ENCODE assay signal across 27 cellular contexts in genomic region chr12:132257206-132257954, GRCh38.
"Had no signal": no experiment of that assay in that cellular context is flagged by ENCODE, and none has a peak within 500 bp of the region (broad histone marks: within the 10 kb centered on the region; RNA-seq: fewer than 3 reads in every experiment).

No MANE protein-coding gene starts in this region.

- FAIRE-seq: endometrium, keratinocyte, urothelium cell line had no signal

- H3K4me2 ChIP-seq: neural progenitor cell, smooth muscle cell had no signal

- H3K9me3 Mint-ChIP-seq: effector memory CD8-positive, alpha-beta T cell; memory B cell; nephron had no signal

- H3K4me3 ChIP-seq: cardiac muscle cell, esophagus squamous epithelium, lung, neural progenitor cell, prostate gland, smooth muscle cell, thoracic aorta, tibial nerve, upper lobe of left lung had no signal

- H3K9me3 ChIP-seq: esophagus squamous epithelium, prostate gland, thoracic aorta, tibial nerve, upper lobe of left lung had no signal

- H2AFZ ChIP-seq: neural progenitor cell had no signal

- H3K36me3 ChIP-seq: cardiac muscle cell, esophagus squamous epithelium, neural progenitor cell, prostate gland, thoracic aorta, tibial nerve, upper lobe of left lung had no signal

- ATAC-seq: effector memory CD8-positive, alpha-beta T cell; sciatic nerve had no signal

- H3K27ac ChIP-seq: cardiac muscle cell, esophagus squamous epithelium, neural progenitor cell, prostate gland, thoracic aorta, tibial nerve, upper lobe of left lung had no signal

- H3K9ac ChIP-seq: neural progenitor cell had no signal

- H3K27me3 ChIP-seq: cardiac muscle cell, upper lobe of left lung had no signal

- H3K4me3 Mint-ChIP-seq: effector memory CD8-positive, alpha-beta T cell; memory B cell; nephron; neural progenitor cell had no signal

- H3K36me3 Mint-ChIP-seq: memory B cell, neural progenitor cell had no signal

- DNase-seq: cortex of kidney; effector memory CD8-positive, alpha-beta T cell; erythroblast; esophagus squamous epithelium; foreskin melanocyte; glutamatergic neuron; hypothalamus; nucleus accumbens; stimulated activated CD4-positive, alpha-beta T cell treated with anti-CD3 and anti-CD28 coated beads, Interleukin-12 subunit alpha, Interleukin-12 subunit beta, amount 100 ng/mL, for 4 hours; stimulated activated CD4-positive, alpha-beta T cell treated with anti-CD3 and anti-CD28 coated beads, Interleukin-1b, Interleukin-23, amount 100 ng/mL, for 48 hours; stimulated activated CD4-positive, alpha-beta T cell treated with anti-CD3 and anti-CD28 coated beads, Interleukin-4, amount 100 ng/mL, for 1 hour; stimulated activated CD8-positive, alpha-beta memory T cell treated with anti-CD3 and anti-CD28 coated beads, Interleukin-4, amount 100 ng/mL, for 48 hours; stimulated activated naive CD4-positive, alpha-beta T cell treated with Interleukin-2 at 50 U/mL for 16 hours had no signal

- H3K27ac Mint-ChIP-seq: effector memory CD8-positive, alpha-beta T cell; memory B cell; nephron; neural progenitor cell had no signal

- H3K4me1 ChIP-seq: esophagus squamous epithelium, neural progenitor cell, prostate gland, tibial nerve, upper lobe of left lung had no signal
